11 cellular contexts compared by ENCODE assay signal in genomic region chr10:3451516-3452185, GRCh38.
DNase-seq lines count a peak whose midpoint lies in the region; ATAC-seq and TF ChIP-seq lines count a peak whose summit lies in the region.
"Had no signal": no experiment of that assay in that cellular context is flagged by ENCODE, and none has a peak within 500 bp of the region (broad histone marks: within the 10 kb centered on the region; RNA-seq: fewer than 3 reads in every experiment).

No MANE protein-coding gene starts in this region.

- H3K9me3 ChIP-seq in left ventricle myocardium inferior (replicated peaks) (no peaks in the 10 kb centered on the region), right cardiac atrium (ENCODE audit: control insufficient read depth, low read length) (no peaks in the 10 kb centered on the region), esophagus (ENCODE audit: control insufficient read depth in 2 of 2, insufficient read depth in 1 of 2, low read depth in 1 of 2, low read length in 1 of 2) (no peaks in the 10 kb centered on the region), vagina (no peaks in the 10 kb centered on the region)

- TF ChIP-seq CTCF in left ventricle myocardium inferior (IDR thresholded peaks at IDR 0.05; ENCODE audit: borderline replicate concordance) (no peak), nephron (IDR thresholded peaks at IDR 0.05; ENCODE audit: unreplicated experiment in 3 of 3) (no peak), vagina (IDR thresholded peaks at IDR 0.05) (no peak)

- DNase-seq in left ventricle myocardium inferior: no peak
- DNase-seq in right cardiac atrium: no peak
- no peak for DNase-seq in vagina (ENCODE audit: extremely low spot score in 2 of 2)
- no peak for DNase-seq in NCI-H2107 treated with DMSO at 0.1 percent for 48 hours (lab: John Stamatoyannopoulos, UW; ENCODE audit: unreplicated experiment)
- DNase-seq in T-helper 9 cell: no peak
- DNase-seq: activated CD8-positive, alpha-beta memory T cell treated with anti-CD3 and anti-CD28 coated beads, Interleukin-2, amount 10 ng/mL, durations not matched to agents 7 days and 5 days; anterior cingulate cortex had no signal

- H3K36me3 Mint-ChIP-seq in nephron (ENCODE audit: low read depth): peaks cover 2% of the 10 kb centered on the region
- H3K36me3 Mint-ChIP-seq: activated CD8-positive, alpha-beta memory T cell treated with anti-CD3 and anti-CD28 coated beads, Interleukin-2, amount 10 ng/mL, durations not matched to agents 7 days and 5 days had no signal

- ATAC-seq in right cardiac atrium (no peak), HG03460 (IDR thresholded peaks at IDR 0.05; ENCODE audit: unreplicated experiment) (no peak)
- ATAC-seq: activated CD8-positive, alpha-beta memory T cell treated with anti-CD3 and anti-CD28 coated beads, Interleukin-2, amount 10 ng/mL, durations not matched to agents 7 days and 5 days had no signal

- intact Hi-C loops in left ventricle myocardium inferior (cut with micrococcal nuclease): no loop called here
- intact Hi-C loops in right cardiac atrium (cut with DNase I): no loop called here
- intact Hi-C loops in vagina (cut with DNase I): loop anchor here (10.0 kb wide), 1 partner anchor 207 kb away; no protein-coding TSS in a partner anchor

- no peak for TF ChIP-seq POLR2A in vagina (IDR thresholded peaks at IDR 0.05)

- H3K4me1 ChIP-seq in left ventricle myocardium inferior (peaks cover 34% of the 10 kb centered on the region), right cardiac atrium (ENCODE audit: control insufficient read depth, insufficient read depth, low read length) (no peaks in the 10 kb centered on the region), esophagus (ENCODE audit: control insufficient read depth in 2 of 2, insufficient read depth in 2 of 2, low read length in 1 of 2) (peaks cover 0 to 3% of the 10 kb centered on the region in 2 donors), vagina (peaks cover 19% of the 10 kb centered on the region)

- no peak overlapping the region for H3K4me3 Mint-ChIP-seq in nephron
- H3K4me3 Mint-ChIP-seq: activated CD8-positive, alpha-beta memory T cell treated with anti-CD3 and anti-CD28 coated beads, Interleukin-2, amount 10 ng/mL, durations not matched to agents 7 days and 5 days; T-helper 1 cell treated with Interleukin-12 subunit alpha and Interleukin-12 subunit beta and Interleukin-4 antibody, amounts not matched to agents 30 μg/mL and 1 μg/mL, for 36 hours had no signal

- no peaks in the 10 kb centered on the region for H3K9me3 Mint-ChIP-seq in nephron
- H3K9me3 Mint-ChIP-seq: T-helper 1 cell treated with Interleukin-12 subunit alpha and Interleukin-12 subunit beta and Interleukin-4 antibody, amounts not matched to agents 30 μg/mL and 1 μg/mL, for 36 hours had no signal

- H3K27me3 ChIP-seq in left ventricle myocardium inferior (ENCODE audit: low read depth) (no peaks in the 10 kb centered on the region), right cardiac atrium (ENCODE audit: control insufficient read depth, insufficient read depth) (no peaks in the 10 kb centered on the region), esophagus (ENCODE audit: control insufficient read depth in 1 of 2, insufficient read depth in 2 of 2, low read length in 2 of 2) (no peaks in the 10 kb centered on the region), vagina (no peaks in the 10 kb centered on the region)

- peak overlapping the region; percentile 54 to 96 (median 86) for H3K27ac Mint-ChIP-seq in nephron
- H3K27ac Mint-ChIP-seq: activated CD8-positive, alpha-beta memory T cell treated with anti-CD3 and anti-CD28 coated beads, Interleukin-2, amount 10 ng/mL, durations not matched to agents 7 days and 5 days; T-helper 1 cell treated with Interleukin-12 subunit alpha and Interleukin-12 subunit beta and Interleukin-4 antibody, amounts not matched to agents 30 μg/mL and 1 μg/mL, for 36 hours had no signal

- H3K36me3 ChIP-seq in left ventricle myocardium inferior (no peaks in the 10 kb centered on the region), esophagus (ENCODE audit: control insufficient read depth in 2 of 2, insufficient read depth in 2 of 2, low read length in 1 of 2) (no peaks in the 10 kb centered on the region), vagina (no peaks in the 10 kb centered on the region)

- peak overlapping the region; percentile 29 for H3K4me3 ChIP-seq in left ventricle myocardium inferior
- no peak overlapping the region for H3K4me3 ChIP-seq in right cardiac atrium (ENCODE audit: low read length)
- no peak overlapping the region for H3K4me3 ChIP-seq in esophagus (ENCODE audit: low read depth in 1 of 2, low read length in 2 of 2)
- H3K4me3 ChIP-seq in vagina: no peak overlapping the region

- peaks cover 7% of the 10 kb centered on the region for H3K27me3 Mint-ChIP-seq in nephron (ENCODE audit: low read depth)

- H3K27ac ChIP-seq in left ventricle myocardium inferior (replicated peaks) (peak overlapping the region; percentile 84), right cardiac atrium (ENCODE audit: low read length) (no peak overlapping the region), esophagus (ENCODE audit: low read depth in 2 of 2, low read length in 1 of 2) (peak overlapping the region; percentile 22 to 41), vagina (peak overlapping the region; percentile 80)

- 60% methylated on average over 5 of the region's 5 CpGs for WGBS in right cardiac atrium
- WGBS in esophagus, 2 donors: 58 to 62% methylated on average over 5 of the region's 5 CpGs

- H3K4me1 Mint-ChIP-seq in nephron: peaks cover 38% of the 10 kb centered on the region
